In the genomic region with DNA sequence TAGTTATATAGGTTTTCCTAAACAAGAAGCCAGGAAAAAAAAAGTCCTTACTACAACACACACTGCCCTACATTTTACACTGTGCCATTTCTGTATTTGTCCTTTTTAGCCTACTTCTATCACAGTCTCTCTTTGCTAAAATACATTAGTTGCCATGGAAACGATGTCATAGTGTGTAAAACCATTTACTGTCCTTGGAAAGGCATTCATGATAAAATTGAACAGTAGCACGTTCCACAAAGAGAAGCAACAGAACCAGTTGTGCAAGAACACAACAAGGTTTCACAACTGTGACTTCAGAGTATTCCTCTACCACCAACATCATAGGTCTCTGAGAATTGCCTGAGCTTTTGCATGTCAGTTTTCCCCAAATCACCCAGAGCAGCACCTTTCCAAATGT, we compare ENCODE assay signal across 11 cellular contexts. TPM values are rescaled to one million over a fixed set of nuclear protein-coding genes. Genes with fewer than 3 reads are reported as not detected.
DNase-seq lines count a peak whose midpoint lies in the region; ATAC-seq, FAIRE-seq and TF ChIP-seq lines count a peak whose summit lies in the region.
"Had no signal": no experiment of that assay in that cellular context is flagged by ENCODE, and none has a peak within 500 bp of the region (broad histone marks: within the 10 kb centered on the region; RNA-seq: fewer than 3 reads in every experiment).

No MANE protein-coding gene starts in this region.

- H3K9ac ChIP-seq in BLaER1 treated with 17β-estradiol and CSF1 and Interleukin-3, amounts not matched to agents 10 nM and 100 nM: no peak overlapping the region
- no peak overlapping the region for H3K9ac ChIP-seq in GM23248

- no peak overlapping the region for H2AFZ ChIP-seq in GM23248
- H2AFZ ChIP-seq in OCI-LY7 (ENCODE audit: low read length): no peak overlapping the region

- peaks cover 0 to 95% (median 75%) of the 10 kb centered on the region in 11 experiments; a peak in 20 of 22 replicates for H4K20me1 ChIP-seq in BLaER1 treated with 17β-estradiol and CSF1 and Interleukin-3, amounts not matched to agents 10 nM and 100 nM
- H4K20me1 ChIP-seq in GM23248 (ENCODE audit: insufficient read depth) (peaks cover 20% of the 10 kb centered on the region), OCI-LY7 (ENCODE audit: insufficient read depth, low read length) (no peaks in the 10 kb centered on the region; the same call in 1 of the 2 replicates)

- no peaks in the 10 kb centered on the region for H3K9me3 ChIP-seq in BLaER1 treated with 17β-estradiol and CSF1 and Interleukin-3, amounts not matched to agents 10 nM and 100 nM (replicated peaks in 1 of 11)
- H3K9me3 ChIP-seq in GM23248 (ENCODE audit: low read depth): no peaks in the 10 kb centered on the region
- no peaks in the 10 kb centered on the region for H3K9me3 ChIP-seq in OCI-LY7 (ENCODE audit: low read length)
- H3K9me3 ChIP-seq: heart right ventricle, mucosa of descending colon had no signal

- H3K79me2 ChIP-seq in GM23248 (ENCODE audit: insufficient read depth) (peaks cover 100% of the 10 kb centered on the region), OCI-LY7 (ENCODE audit: insufficient read depth, low read depth, low read length) (peaks cover 11% of the 10 kb centered on the region; the same call in 1 of the 2 replicates)

- no peak for TF ChIP-seq CTCF in OCI-LY7 (conservative IDR thresholded peaks at IDR 0.05; ENCODE audit: low read length)

- 0 out of 2 replicates have a peak, but pooled peaks cover 7% of the 10 kb centered on the region for H3F3A ChIP-seq in GM23248 (ENCODE audit: insufficient read depth)

- no peaks in the 10 kb centered on the region for H3K9me3 Mint-ChIP-seq in activated naive CD8-positive, alpha-beta T cell treated with anti-CD3 and anti-CD28 coated beads, Interleukin-2, amount 50 U/mL, for 24 hours

- ATAC-seq in activated naive CD8-positive, alpha-beta T cell treated with anti-CD3 and anti-CD28 coated beads, Interleukin-2, amount 50 U/mL, for 24 hours: no peak
- no peak for ATAC-seq in HG02852 (IDR thresholded peaks at IDR 0.05; ENCODE audit: unreplicated experiment)
- ATAC-seq: mucosa of descending colon had no signal

- peaks cover 32 to 72% (median 60%) of the 10 kb centered on the region in 10 experiments for H3K4me1 ChIP-seq in BLaER1 treated with 17β-estradiol and CSF1 and Interleukin-3, amounts not matched to agents 10 nM and 100 nM
- H3K4me1 ChIP-seq in GM23248 (ENCODE audit: insufficient read depth) (peaks cover 16% of the 10 kb centered on the region), OCI-LY7 (ENCODE audit: insufficient read depth, low read length, poor library complexity, severe bottlenecking) (peaks cover 7% of the 10 kb centered on the region)

- CTCF ChIA-PET in OCI-LY7 (lab: Charles Lee; ENCODE audit: unreplicated experiment): no interaction called here

- H3K27ac Mint-ChIP-seq in activated naive CD8-positive, alpha-beta T cell treated with anti-CD3 and anti-CD28 coated beads, Interleukin-2, amount 50 U/mL, for 24 hours: peak overlapping the region; percentile 75

- no peaks in the 10 kb centered on the region for H3K27me3 Mint-ChIP-seq in activated naive CD8-positive, alpha-beta T cell treated with anti-CD3 and anti-CD28 coated beads, Interleukin-2, amount 50 U/mL, for 24 hours

- H3K36me3 Mint-ChIP-seq in activated naive CD8-positive, alpha-beta T cell treated with anti-CD3 and anti-CD28 coated beads, Interleukin-2, amount 50 U/mL, for 24 hours (ENCODE audit: low read depth): peaks cover 49% of the 10 kb centered on the region

- H3K4me2 ChIP-seq in BLaER1 treated with 17β-estradiol and CSF1 and Interleukin-3, amounts not matched to agents 10 nM and 100 nM: peak overlapping the region; percentile 0 to 87 (median 29); a peak in 14 of 22 replicates
- H3K4me2 ChIP-seq in GM23248 (ENCODE audit: unreplicated experiment) (no peak overlapping the region), OCI-LY7 (ENCODE audit: low read length) (no peak overlapping the region)

- peaks cover 0 to 12% (median 8%) of the 10 kb centered on the region in 11 experiments; a peak in 9 of 22 replicates for H3K36me3 ChIP-seq in BLaER1 treated with 17β-estradiol and CSF1 and Interleukin-3, amounts not matched to agents 10 nM and 100 nM
- H3K36me3 ChIP-seq in GM23248 (ENCODE audit: low read depth) (no peaks in the 10 kb centered on the region), OCI-LY7 (ENCODE audit: insufficient read depth, low read length) (no peaks in the 10 kb centered on the region)
- H3K36me3 ChIP-seq: heart right ventricle had no signal

- H3K27ac ChIP-seq in BLaER1 treated with 17β-estradiol and CSF1 and Interleukin-3, amounts not matched to agents 10 nM and 100 nM: no peak overlapping the region
- H3K27ac ChIP-seq in GM23248: no peak overlapping the region
- H3K27ac ChIP-seq in OCI-LY7 (ENCODE audit: low read depth, low read length, poor library complexity, severe bottlenecking): no peak overlapping the region
- H3K27ac ChIP-seq: heart right ventricle had no signal

- 27 to 31% methylated on average over 2 of the region's 2 CpGs for WGBS in GM23248 (ENCODE audit: low coverage in 1 of 2, low lambda C conversion rate in 2 of 2, missing lambda C conversion rate in 2 of 2), 2 experiments

- H3K9me2 ChIP-seq in GM23248 (ENCODE audit: insufficient read depth): no peaks in the 10 kb centered on the region
- H3K9me2 ChIP-seq in OCI-LY7 (ENCODE audit: insufficient read depth, low read length): no peaks in the 10 kb centered on the region

- DNase-seq in GM23248 (peak; percentile 74), OCI-LY7 (ENCODE audit: low spot score) (no peak), T1000 (lab: John Stamatoyannopoulos, UW) (no peak)
- DNase-seq in activated naive CD8-positive, alpha-beta T cell treated with anti-CD3 and anti-CD28 coated beads, Interleukin-2, amount 50 U/mL, for 24 hours: no peak
- DNase-seq: central memory CD4-positive, alpha-beta T cell; heart right ventricle; mucosa of descending colon; NCI-H526 treated with DMSO at 0.1 percent for 48 hours had no signal

- FAIRE-seq in islet of Langerhans (lab: Jason Lieb, UNC): peak; percentile 90

- in situ Hi-C loops in GM23248 (cut with MboI): no loop called here

- POLR2A ChIA-PET in OCI-LY7 (lab: Charles Lee): interaction anchor here (2.7 kb wide), 1 partner anchor 27 kb away, joined by 11 read pairs; no protein-coding TSS in a partner anchor

- no TSS peak for BruUV-seq in OCI-LY7 (replicated peaks; lab: Mats Ljungman, UMichigan)

- H3K4me1 Mint-ChIP-seq in activated naive CD8-positive, alpha-beta T cell treated with anti-CD3 and anti-CD28 coated beads, Interleukin-2, amount 50 U/mL, for 24 hours: peaks cover 85% of the 10 kb centered on the region

- intact Hi-C loops in OCI-LY7 (cut with micrococcal nuclease; ENCODE audit: unreplicated experiment): no loop called here

- H3K27me3 ChIP-seq in BLaER1 treated with 17β-estradiol and CSF1 and Interleukin-3, amounts not matched to agents 10 nM and 100 nM: no peaks in the 10 kb centered on the region
- no peaks in the 10 kb centered on the region for H3K27me3 ChIP-seq in GM23248 (replicated peaks; ENCODE audit: insufficient read depth)
- H3K27me3 ChIP-seq: heart right ventricle had no signal

- H3K4me3 ChIP-seq in BLaER1 treated with 17β-estradiol and CSF1 and Interleukin-3, amounts not matched to agents 10 nM and 100 nM: no peak overlapping the region
- H3K4me3 ChIP-seq in GM23248 (no peak overlapping the region), OCI-LY7 (ENCODE audit: low read depth, low read length, poor library complexity, severe bottlenecking) (no peak overlapping the region)
- H3K4me3 ChIP-seq: heart right ventricle, mucosa of descending colon had no signal

- H3K4me3 Mint-ChIP-seq in activated naive CD8-positive, alpha-beta T cell treated with anti-CD3 and anti-CD28 coated beads, Interleukin-2, amount 50 U/mL, for 24 hours: no peak overlapping the region

RNA-seq across cellular contexts. Expression of a gene that starts 20.5 kb away (rescaled TPM):
- 166 and 177 TPM in 2 replicates for total RNA-seq in GM23248 (2014; rRNA removed; shearing (Covaris generic))
- polyA plus RNA-seq in GM23248 (2016; fragmentation: Nextera tagmentation; extraction: Ambion mirVana): 55.6 and 58.6 TPM in 2 replicates
- 57.3 and 65.3 TPM in 2 replicates for total RNA-seq in OCI-LY7 (2014; rRNA removed; shearing (Covaris generic))
- 92.9 and 109 TPM in 2 replicates for total RNA-seq in OCI-LY7 (2022)

Comparison
In these comparisons a context has a peak if more than half of its experiments do, and no peak if none do; other contexts are left out.
1. H3K4me2 ChIP-seq: peak in BLaER1 treated with 17β-estradiol and CSF1 and Interleukin-3, amounts not matched to agents 10 nM and 100 nM (11 of 11); none in GM23248 (single experiment) and OCI-LY7 (single experiment).